ENCODE assay signal across 8 cellular contexts in genomic region chr5:112492291-112492690, GRCh38.
DNase-seq lines count a peak whose midpoint lies in the region; ATAC-seq, FAIRE-seq and TF ChIP-seq lines count a peak whose summit lies in the region.

No MANE protein-coding gene starts in this region.

- no peak overlapping the region for H3K27ac Mint-ChIP-seq in astrocyte (ENCODE audit: unreplicated experiment)
- H3K27ac Mint-ChIP-seq in stimulated activated naive B cell treated with anti-CD40 and anti-IgM and Interleukin-4, amounts not matched to agents 10 μg/mL and 1 μg/mL and 100 μg/mL, for 72 hours = no peak overlapping the region

- H3K36me3 ChIP-seq in DOHH2 (ENCODE audit: control insufficient read depth, low read length) (no peaks in the 10 kb centered on the region), astrocyte (ENCODE audit: insufficient read depth, low read length) (no peaks in the 10 kb centered on the region)

- no peak overlapping the region for H3K4me3 Mint-ChIP-seq in astrocyte (ENCODE audit: unreplicated experiment)
- no peak overlapping the region for H3K4me3 Mint-ChIP-seq in stimulated activated naive B cell treated with anti-CD40 and anti-IgM and Interleukin-4, amounts not matched to agents 10 μg/mL and 1 μg/mL and 100 μg/mL, for 72 hours

- H3K27ac ChIP-seq in DOHH2 (ENCODE audit: low read depth, low read length) = no peak overlapping the region
- no peak overlapping the region for H3K27ac ChIP-seq in astrocyte (ENCODE audit: low read depth, low read length)

- no peaks in the 10 kb centered on the region for H3K9me2 ChIP-seq in DOHH2 (replicated peaks; ENCODE audit: control insufficient read depth, low read length)

- FAIRE-seq in astrocyte (lab: Jason Lieb, UNC) = no peak

- H3K4me1 ChIP-seq in DOHH2 (ENCODE audit: control insufficient read depth, low read length) (no peaks in the 10 kb centered on the region), astrocyte (ENCODE audit: insufficient read depth, low read length) (no peaks in the 10 kb centered on the region)

- H3K4me1 Mint-ChIP-seq in astrocyte (ENCODE audit: low read depth, unreplicated experiment) = no peaks in the 10 kb centered on the region
- H3K4me1 Mint-ChIP-seq in stimulated activated naive B cell treated with anti-CD40 and anti-IgM and Interleukin-4, amounts not matched to agents 10 μg/mL and 1 μg/mL and 100 μg/mL, for 72 hours = no peaks in the 10 kb centered on the region

- no peak overlapping the region for H2AFZ ChIP-seq in astrocyte (ENCODE audit: low read depth, low read length)

- H4K20me1 ChIP-seq in DOHH2 (ENCODE audit: control insufficient read depth, insufficient read depth, low read depth, low read length) = no peaks in the 10 kb centered on the region
- H4K20me1 ChIP-seq in astrocyte (ENCODE audit: insufficient read depth, low read length) = no peaks in the 10 kb centered on the region

- H3K27me3 Mint-ChIP-seq in astrocyte (ENCODE audit: low read depth, unreplicated experiment) = no peaks in the 10 kb centered on the region
- H3K27me3 Mint-ChIP-seq in stimulated activated naive B cell treated with anti-CD40 and anti-IgM and Interleukin-4, amounts not matched to agents 10 μg/mL and 1 μg/mL and 100 μg/mL, for 72 hours = peaks cover 0 to 4% of the 10 kb centered on the region in 2 donors

- H3K9me3 ChIP-seq in DOHH2 (ENCODE audit: control insufficient read depth, insufficient read depth, low read length) = no peaks in the 10 kb centered on the region
- no peaks in the 10 kb centered on the region for H3K9me3 ChIP-seq in astrocyte (ENCODE audit: insufficient read depth, low read depth, low read length)

- ATAC-seq in GM19324 (IDR thresholded peaks at IDR 0.05; ENCODE audit: low FRiP score, unreplicated experiment) (peak; percentile 91), HG03103 (IDR thresholded peaks at IDR 0.05; ENCODE audit: low read depth, unreplicated experiment) (peak; percentile 100)
- peak; percentile 96 to 100 for ATAC-seq in stimulated activated naive B cell treated with anti-CD40 and anti-IgM and Interleukin-4, amounts not matched to agents 10 μg/mL and 1 μg/mL and 100 μg/mL, for 72 hours (replicated peaks)

- TF ChIP-seq CTCF in DOHH2 (IDR thresholded peaks at IDR 0.05; ENCODE audit: low read depth, low read length, poor library complexity, severe bottlenecking) (peak; percentile 90), astrocyte (IDR thresholded peaks at IDR 0.05; ENCODE audit: insufficient read depth, low read depth, low read length) (peak; percentile 87)

- no peaks in the 10 kb centered on the region for H3K36me3 Mint-ChIP-seq in astrocyte (ENCODE audit: low read depth, unreplicated experiment)
- no peaks in the 10 kb centered on the region for H3K36me3 Mint-ChIP-seq in stimulated activated naive B cell treated with anti-CD40 and anti-IgM and Interleukin-4, amounts not matched to agents 10 μg/mL and 1 μg/mL and 100 μg/mL, for 72 hours

- DNase-seq in NCI-H446 treated with DMSO at 0.1 percent for 48 hours (lab: John Stamatoyannopoulos, UW) (peak; percentile 2), astrocyte (ENCODE audit: low read depth) (peak; percentile 41), iPS-NIHi7 (ENCODE audit: extremely low spot score) (peak; percentile 88), NCI-H1048 (lab: John Stamatoyannopoulos, UW) (no peak)
- peak; percentile 41 for DNase-seq in stimulated activated naive B cell treated with anti-CD40 and anti-IgM and Interleukin-4, amounts not matched to agents 10 μg/mL and 1 μg/mL and 100 μg/mL, for 72 hours

- H3K79me2 ChIP-seq in DOHH2 (ENCODE audit: control insufficient read depth, low read length) = no peaks in the 10 kb centered on the region
- no peaks in the 10 kb centered on the region for H3K79me2 ChIP-seq in astrocyte (ENCODE audit: insufficient read depth, low read length)

- H3K9me3 Mint-ChIP-seq in astrocyte (ENCODE audit: unreplicated experiment) = no peaks in the 10 kb centered on the region
- peaks cover 0 to 2% of the 10 kb centered on the region in 2 donors for H3K9me3 Mint-ChIP-seq in stimulated activated naive B cell treated with anti-CD40 and anti-IgM and Interleukin-4, amounts not matched to agents 10 μg/mL and 1 μg/mL and 100 μg/mL, for 72 hours

- H3F3A ChIP-seq in DOHH2 (ENCODE audit: control insufficient read depth, insufficient read depth) = no peaks in the 10 kb centered on the region

- H3K4me3 ChIP-seq in DOHH2 (ENCODE audit: low read length) = no peak overlapping the region
- no peak overlapping the region for H3K4me3 ChIP-seq in astrocyte (ENCODE audit: insufficient read depth, low read depth, low read length)

- H3K4me2 ChIP-seq in DOHH2 (ENCODE audit: low read length) = no peak overlapping the region
- no peak overlapping the region for H3K4me2 ChIP-seq in astrocyte (ENCODE audit: low read length)

- H3K27me3 ChIP-seq in DOHH2 (ENCODE audit: control insufficient read depth, low read length) (no peaks in the 10 kb centered on the region), astrocyte (ENCODE audit: insufficient read depth, low read length) (no peaks in the 10 kb centered on the region)

- no peak overlapping the region for H3K9ac ChIP-seq in astrocyte (ENCODE audit: low read length)
